Comparison of ENCODE assay signal across 8 cellular contexts in the genomic region with DNA sequence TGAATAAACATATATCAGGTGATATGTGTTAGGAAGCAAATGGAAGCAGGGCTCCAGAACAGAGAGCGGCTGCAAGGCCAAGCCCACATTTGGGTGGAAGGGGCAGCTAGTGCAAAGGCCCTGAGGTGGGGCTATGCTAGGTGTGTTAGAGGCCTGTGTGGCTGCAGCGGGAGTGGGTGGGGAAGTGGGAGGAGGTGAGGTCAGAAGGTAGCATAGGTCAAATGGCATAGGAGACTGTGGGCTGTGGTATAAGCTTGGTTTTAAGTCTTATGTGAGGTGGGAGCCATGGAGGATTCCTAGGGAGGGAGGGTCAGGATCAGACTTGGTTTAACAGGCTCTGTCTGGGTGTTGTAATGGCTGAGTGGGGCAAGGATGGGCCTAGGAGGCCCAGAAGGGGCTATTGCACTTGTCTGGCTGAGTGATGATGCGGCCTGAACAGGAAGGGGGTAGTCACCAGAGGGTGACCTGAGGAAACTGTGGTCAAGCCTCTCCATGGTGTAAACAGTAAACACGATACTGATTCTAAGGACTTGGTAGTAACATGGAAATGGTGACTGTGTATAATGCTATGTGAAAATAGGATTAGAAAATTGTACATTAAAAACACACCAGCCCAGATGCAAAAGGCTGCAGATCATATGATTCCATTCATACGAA. TPM values are rescaled to one million over a fixed set of nuclear protein-coding genes. Genes with fewer than 3 reads are reported as not detected.
DNase-seq lines count a peak whose midpoint lies in the region; ATAC-seq and TF ChIP-seq lines count a peak whose summit lies in the region.

No MANE protein-coding gene starts in this region.

- no peaks in the 10 kb centered on the region for H3K27me3 ChIP-seq in spleen (replicated peaks in 1 of 7)

- peak overlapping the region; percentile 65 for H3K27ac ChIP-seq in mesodermal cell (ENCODE audit: low read depth, low read length, severe bottlenecking)
- H3K27ac ChIP-seq in spleen: peak overlapping the region in 3 of 8 donors; percentile 41 to 69 (median 55)

- peaks cover 11% of the 10 kb centered on the region for H3K4me1 Mint-ChIP-seq in activated T-helper 17 cell treated with anti-CD3 and anti-CD28 coated beads, Interleukin-2, amount 50 U/mL, for 72 hours

- H3K27ac Mint-ChIP-seq in activated T-helper 17 cell treated with anti-CD3 and anti-CD28 coated beads, Interleukin-2, amount 50 U/mL, for 72 hours: peak overlapping the region; percentile 70

- H3K4me3 ChIP-seq in mesodermal cell (ENCODE audit: extremely low read depth, insufficient read depth, low read length, poor library complexity, severe bottlenecking) (no peak overlapping the region), spleen (no peak overlapping the region)

- H3K27me3 Mint-ChIP-seq in activated T-helper 17 cell treated with anti-CD3 and anti-CD28 coated beads, Interleukin-2, amount 50 U/mL, for 72 hours: no peaks in the 10 kb centered on the region

- H3K9me3 ChIP-seq in mesodermal cell (ENCODE audit: control insufficient read depth, low read length): no peaks in the 10 kb centered on the region
- no peaks in the 10 kb centered on the region for H3K9me3 ChIP-seq in spleen

- H3K36me3 ChIP-seq in mesodermal cell (ENCODE audit: control insufficient read depth, insufficient read depth, low read length) (peaks cover 3% of the 10 kb centered on the region), spleen (peaks cover 0 to 14% (median 0%) of the 10 kb centered on the region in 6 donors)

- H3K9me3 Mint-ChIP-seq in activated T-helper 17 cell treated with anti-CD3 and anti-CD28 coated beads, Interleukin-2, amount 50 U/mL, for 72 hours: no peaks in the 10 kb centered on the region

- intact Hi-C loops in spleen (cut with DNase I; ENCODE audit: low total_unique reads): no loop called here

- TF ChIP-seq CTCF in AG09319 (IDR thresholded peaks at IDR 0.05; ENCODE audit: low read depth, low read length) (no peak), spleen (IDR thresholded peaks at IDR 0.05 in 8 of 11, conservative IDR thresholded peaks at IDR 0.05 in 3 of 11) (no peak)

- H3K4me1 ChIP-seq in mesodermal cell (ENCODE audit: control insufficient read depth, insufficient read depth, low read length, poor library complexity, severe bottlenecking) (peaks cover 54% of the 10 kb centered on the region), spleen (peaks cover 24 to 88% (median 58%) of the 10 kb centered on the region in 6 donors)

- DNase-seq in AG09319 (ENCODE audit: extremely low read depth, low read depth): peak; percentile 59
- no peak for DNase-seq in middle frontal gyrus (ENCODE audit: extremely low spot score, low spot score)
- DNase-seq in NCI-H526 (lab: John Stamatoyannopoulos, UW): no peak
- no peak for DNase-seq in spleen

- 98 to 100% methylated on average over 4 of the region's 5 CpGs for WGBS in mesodermal cell (ENCODE audit: insufficient coverage in 2 of 2), 2 experiments
- 48 to 63% (median 56%) methylated on average over 5 of the region's 5 CpGs for WGBS in spleen, 5 donors

- ATAC-seq in GM19025 (IDR thresholded peaks at IDR 0.05; ENCODE audit: low read depth, unreplicated experiment) (peak; percentile 73), HG03432 (IDR thresholded peaks at IDR 0.05; ENCODE audit: unreplicated experiment) (peak; percentile 77)
- ATAC-seq in activated T-helper 17 cell treated with anti-CD3 and anti-CD28 coated beads, Interleukin-2, amount 50 U/mL, for 72 hours (replicated peaks): peak; percentile 92

- no peak for TF ChIP-seq POLR2A in spleen (IDR thresholded peaks at IDR 0.05)

- no peak overlapping the region for H3K4me3 Mint-ChIP-seq in activated T-helper 17 cell treated with anti-CD3 and anti-CD28 coated beads, Interleukin-2, amount 50 U/mL, for 72 hours

- no peaks in the 10 kb centered on the region for H3K36me3 Mint-ChIP-seq in activated T-helper 17 cell treated with anti-CD3 and anti-CD28 coated beads, Interleukin-2, amount 50 U/mL, for 72 hours (ENCODE audit: low read depth)

RNA-seq across cellular contexts. Expression of gene RAI1, which starts 31.1 kb away (rescaled TPM):
- total RNA-seq in activated T-helper 17 cell treated with anti-CD3 and anti-CD28 coated beads, Interleukin-2, amount 50 U/mL, for 72 hours: 10 to 100 TPM in 1 of 2 donors, 1 to 10 TPM in 1; 7.0 to 16.0 TPM
- polyA plus RNA-seq in mesodermal cell (2013, experiment 1 of 2): 27.6 TPM
- 22.1 TPM for polyA plus RNA-seq in mesodermal cell (2013, experiment 2 of 2)
- 10 to 100 TPM; 28.9 to 61.9 (median 40.3) TPM for total RNA-seq in spleen
- polyA plus RNA-seq in spleen: 10 to 100 TPM in 1 of 3 donors, 1 to 10 TPM in 2; 5.4 to 19.7 (median 6.1) TPM
